ENCODE assay signal across 15 cellular contexts in the genomic region with DNA sequence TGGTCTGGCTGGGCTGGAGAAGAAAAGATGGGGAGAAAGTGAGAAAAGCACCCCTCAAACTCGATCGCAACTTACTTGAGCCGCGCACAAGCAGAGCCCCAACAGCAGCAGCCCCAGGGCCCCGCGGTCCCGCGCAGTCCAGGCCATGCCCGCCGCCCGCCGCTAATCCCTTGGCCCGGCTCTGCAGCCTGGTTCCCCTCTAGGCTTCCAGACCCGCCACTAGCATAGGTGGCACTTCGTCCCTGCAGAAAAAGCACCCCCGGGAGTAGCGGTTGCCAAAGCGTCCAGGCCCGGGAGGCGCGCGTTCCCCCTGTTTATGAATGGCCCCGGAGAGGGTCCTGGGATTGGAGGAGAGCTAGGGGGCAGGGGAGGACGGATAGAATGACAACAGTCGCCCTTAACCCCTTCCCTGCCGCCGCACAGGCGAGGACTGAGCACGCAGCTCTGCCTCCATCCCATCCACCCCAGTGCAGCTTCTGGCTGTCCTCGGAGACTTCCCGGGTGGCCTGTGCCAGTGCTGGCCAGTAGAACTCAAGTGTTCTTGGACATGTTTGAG. TPM values are rescaled to one million over a fixed set of nuclear protein-coding genes. Genes with fewer than 3 reads are reported as not detected.
DNase-seq lines count a peak whose midpoint lies in the region; ATAC-seq and TF ChIP-seq lines count a peak whose summit lies in the region.
"Had no signal": no experiment of that assay in that cellular context is flagged by ENCODE, and none has a peak within 500 bp of the region (broad histone marks: within the 10 kb centered on the region; RNA-seq: fewer than 3 reads in every experiment).

No MANE protein-coding gene starts in this region.

- BruUV-seq in mammary epithelial cell (replicated peaks; lab: Mats Ljungman, UMichigan) = no TSS peak

- H3K27ac Mint-ChIP-seq in nephron = no peak overlapping the region
- H3K27ac Mint-ChIP-seq: activated CD4-positive, alpha-beta T cell treated with anti-CD3 and anti-CD28 coated beads, Interleukin-2, amount 10 ng/mL, durations not matched to agents 24 days and 14 days had no signal

- peak overlapping the region; percentile 76 to 82 (median 78) for H3K4me3 Mint-ChIP-seq in nephron
- H3K4me3 Mint-ChIP-seq: activated CD4-positive, alpha-beta T cell treated with anti-CD3 and anti-CD28 coated beads, Interleukin-2, amount 10 ng/mL, durations not matched to agents 24 days and 14 days had no signal

- TF ChIP-seq CTCF in breast epithelium (IDR thresholded peaks at IDR 0.05) = no peak
- TF ChIP-seq CTCF in mammary epithelial cell (conservative IDR thresholded peaks at IDR 0.05 in 1 of 2, IDR thresholded peaks at IDR 0.05 in 1 of 2; ENCODE audit: extremely low read depth in 1 of 2, insufficient read depth in 1 of 2, low read depth in 1 of 2, low read length in 2 of 2) = no peak
- TF ChIP-seq CTCF in nephron (IDR thresholded peaks at IDR 0.05; ENCODE audit: unreplicated experiment in 3 of 3) = no peak
- TF ChIP-seq CTCF in upper lobe of right lung (IDR thresholded peaks at IDR 0.05) = no peak

- no peaks in the 10 kb centered on the region for H3K4me1 ChIP-seq in breast epithelium
- no peaks in the 10 kb centered on the region for H3K4me1 ChIP-seq in mammary epithelial cell (ENCODE audit: insufficient read depth, low read length)
- no peaks in the 10 kb centered on the region for H3K4me1 ChIP-seq in right cardiac atrium (ENCODE audit: control insufficient read depth, insufficient read depth, low read length)
- peaks cover 11% of the 10 kb centered on the region for H3K4me1 ChIP-seq in upper lobe of right lung
- H3K4me1 ChIP-seq: Caco-2, uterus had no signal

- dilution Hi-C loops in mammary epithelial cell (cut with HindIII; ENCODE audit: low sequenced_read_pairs) = no loop called here

- intact Hi-C loops in breast epithelium (cut with DNase I; ENCODE audit: low total_unique reads) = no loop called here
- intact Hi-C loops in mammary epithelial cell (cut with micrococcal nuclease) = no loop called here
- intact Hi-C loops in right cardiac atrium (cut with DNase I) = no loop called here
- intact Hi-C loops in upper lobe of right lung (cut with DNase I) = no loop called here

- H3K9ac ChIP-seq in mammary epithelial cell (ENCODE audit: insufficient read depth, low read length) = no peak overlapping the region

- CTCF ChIA-PET in mammary epithelial cell (lab: Charles Lee; ENCODE audit: low non-redundant PET) = no interaction called here

- peaks cover 62% of the 10 kb centered on the region for H3K27me3 Mint-ChIP-seq in nephron (ENCODE audit: low read depth)

- 53% methylated on average over 25 of the region's 31 CpGs for WGBS in mammary epithelial cell (ENCODE audit: low coverage, missing lambda C conversion rate)
- WGBS in right cardiac atrium = 6% methylated on average over 31 of the region's 31 CpGs

- ATAC-seq in right cardiac atrium = peak; percentile 55 to 57
- ATAC-seq in upper lobe of right lung = peak; percentile 37
- no peak for ATAC-seq in HG03095 (IDR thresholded peaks at IDR 0.05; ENCODE audit: unreplicated experiment)

- no peak overlapping the region for H3K4me2 ChIP-seq in mammary epithelial cell (ENCODE audit: insufficient read depth, low read depth, low read length)

- H4K20me1 ChIP-seq in mammary epithelial cell (ENCODE audit: insufficient read depth, low read length) = no peaks in the 10 kb centered on the region

- no peak for TF ChIP-seq POLR2A in breast epithelium (IDR thresholded peaks at IDR 0.05)

- no peak for DNase-seq in breast epithelium (ENCODE audit: low spot score in 2 of 2)
- no peak for DNase-seq in mammary epithelial cell
- peak in 2 of 3 donors; percentile 43 to 67 for DNase-seq in right cardiac atrium
- no peak for DNase-seq in upper lobe of right lung
- DNase-seq in cortex of kidney (lab: John Stamatoyannopoulos, UW) = no peak
- DNase-seq in UCSD-AML1 (lab: John Stamatoyannopoulos, UW; ENCODE audit: unreplicated experiment) = no peak
- DNase-seq: activated CD4-positive, alpha-beta T cell treated with anti-CD3 and anti-CD28 coated beads, Interleukin-2, amount 10 ng/mL, durations not matched to agents 24 days and 14 days; activated effector memory CD4-positive, alpha-beta T cell treated with Interleukin-2 at 50 U/mL for 16 hours; Caco-2; NCI-H2171; small intestine; uterus had no signal

- H3K9me3 ChIP-seq in breast epithelium (no peaks in the 10 kb centered on the region), mammary epithelial cell (replicated peaks; ENCODE audit: insufficient read depth, low read length) (no peaks in the 10 kb centered on the region), right cardiac atrium (ENCODE audit: control insufficient read depth, low read length) (no peaks in the 10 kb centered on the region), upper lobe of right lung (no peaks in the 10 kb centered on the region)
- H3K9me3 ChIP-seq: Caco-2, uterus had no signal

- peak overlapping the region in 2 of 3 donors; percentile 4 to 42 for H3K4me3 ChIP-seq in breast epithelium
- H3K4me3 ChIP-seq in mammary epithelial cell (replicated peaks in 1 of 3; ENCODE audit: insufficient read depth in 1 of 3, low read depth in 2 of 3, low read length in 3 of 3) = no peak overlapping the region
- H3K4me3 ChIP-seq in right cardiac atrium (ENCODE audit: low read length) = peak overlapping the region; percentile 34
- no peak overlapping the region for H3K4me3 ChIP-seq in upper lobe of right lung
- H3K4me3 ChIP-seq: uterus had no signal

- H3K4me1 Mint-ChIP-seq in nephron = peaks cover 20% of the 10 kb centered on the region
- H3K4me1 Mint-ChIP-seq: activated CD4-positive, alpha-beta T cell treated with anti-CD3 and anti-CD28 coated beads, Interleukin-2, amount 10 ng/mL, durations not matched to agents 24 days and 14 days had no signal

- in situ Hi-C loops in mammary epithelial cell (cut with MboI; ENCODE audit: low sequenced_read_pairs in 2 of 2) = no loop called here

- H3K27me3 ChIP-seq in breast epithelium (peaks cover 0 to 26% of the 10 kb centered on the region in 2 donors), mammary epithelial cell (ENCODE audit: insufficient read depth, low read length) (peaks cover 31% of the 10 kb centered on the region), right cardiac atrium (ENCODE audit: control insufficient read depth, insufficient read depth) (no peaks in the 10 kb centered on the region), upper lobe of right lung (peaks cover 53% of the 10 kb centered on the region)
- H3K27me3 ChIP-seq: uterus had no signal

- no peaks in the 10 kb centered on the region for H3K36me3 Mint-ChIP-seq in nephron (ENCODE audit: low read depth)

- no peak overlapping the region for H2AFZ ChIP-seq in mammary epithelial cell (ENCODE audit: low read depth, low read length)

- H3K9me3 Mint-ChIP-seq in nephron = no peaks in the 10 kb centered on the region
- H3K9me3 Mint-ChIP-seq: activated CD4-positive, alpha-beta T cell treated with anti-CD3 and anti-CD28 coated beads, Interleukin-2, amount 10 ng/mL, durations not matched to agents 24 days and 14 days had no signal

- H3K27ac ChIP-seq in breast epithelium = no peak overlapping the region
- H3K27ac ChIP-seq in mammary epithelial cell (ENCODE audit: insufficient read depth, low read depth, low read length) = no peak overlapping the region
- H3K27ac ChIP-seq in right cardiac atrium (ENCODE audit: low read length) = no peak overlapping the region
- no peak overlapping the region for H3K27ac ChIP-seq in upper lobe of right lung
- H3K27ac ChIP-seq: uterus had no signal

- H3K36me3 ChIP-seq in breast epithelium (no peaks in the 10 kb centered on the region), mammary epithelial cell (ENCODE audit: insufficient read depth, low read length) (no peaks in the 10 kb centered on the region), upper lobe of right lung (no peaks in the 10 kb centered on the region)
- H3K36me3 ChIP-seq: uterus had no signal

- H3K79me2 ChIP-seq in mammary epithelial cell (ENCODE audit: insufficient read depth, low read length) = no peaks in the 10 kb centered on the region

RNA-seq across cellular contexts. Expression of gene COL9A1, which starts 19.9 kb away (rescaled TPM):
- under 1 TPM in 1 of 3 donors, not detected in 2; 0.32 TPM for total RNA-seq in breast epithelium
- total RNA-seq in mammary epithelial cell = not detected
- not detected for polyA plus RNA-seq in mammary epithelial cell
- polyA minus RNA-seq in mammary epithelial cell = not detected
- 10 to 100 TPM in 1 of 4 donors, 1 to 10 TPM in 3; 1.9 to 14.3 (median 4.7) TPM for total RNA-seq in right cardiac atrium
- polyA plus RNA-seq in right cardiac atrium = 6.0 TPM
- total RNA-seq in upper lobe of right lung = not detected
- total RNA-seq: activated CD4-positive, alpha-beta T cell treated with anti-CD3 and anti-CD28 coated beads, Interleukin-2, amount 10 ng/mL, durations not matched to agents 24 days and 14 days; Caco-2; T-helper 1 cell treated with Interleukin-12 subunit alpha and Interleukin-12 subunit beta and Interleukin-4 antibody, amounts not matched to agents 30 ng/mL and 1 ng/mL, for 36 hours had no signal

Comparison
In these comparisons a context has a peak if more than half of its experiments do, and no peak if none do; other contexts are left out.
1. H3K4me3 ChIP-seq: peak in breast epithelium (2 of 3) and right cardiac atrium (single experiment); none in mammary epithelial cell (0 of 3) and upper lobe of right lung (single experiment).
2. DNase-seq: peak in right cardiac atrium (2 of 3); none in breast epithelium (0 of 2), mammary epithelial cell (single experiment), upper lobe of right lung (single experiment), cortex of kidney (single experiment) and UCSD-AML1 (single experiment).